In genomic region chr2:24791452-24791851, GRCh38 we compare ENCODE assay signal across 1 cellular context.
TF ChIP-seq lines count a peak whose summit lies in the region.

No MANE protein-coding gene starts in this region.

TF ChIP-seq in HCT116, 20 proteins besides CTCF, POLR2A, EP300 and RAD21:
- no peak for TF ChIP-seq SP1 (IDR thresholded peaks at IDR 0.05; ENCODE audit: low read depth)
- TF ChIP-seq FOSL1 (IDR thresholded peaks at IDR 0.05; ENCODE audit: low read depth), result no peak
- no peak for TF ChIP-seq POLR2AphosphoS5 (IDR thresholded peaks at IDR 0.05; ENCODE audit: low read depth, low read length)
